ENCODE assay signal across 8 cellular contexts in genomic region chr12:7934560-7935463, GRCh38.
A peak's percentile ranks its signal among the peaks of the same experiment; 100 is the strongest.
DNase-seq lines count a peak whose midpoint lies in the region; FAIRE-seq and TF ChIP-seq lines count a peak whose summit lies in the region.

No MANE protein-coding gene starts in this region.

- in situ Hi-C loops in HAP-1 (cut with MboI; ENCODE audit: low sequenced_read_pairs): no loop called here

- H3K27ac ChIP-seq in ACC112 (ENCODE audit: low read depth, low read length) (peak overlapping the region; percentile 80), duodenal mucosa (ENCODE audit: low read depth, low read length) (peak overlapping the region; percentile 70), muscle layer of duodenum (ENCODE audit: low read length) (peak overlapping the region; percentile 94)

- H3K27me3 ChIP-seq in ACC112 (ENCODE audit: insufficient read depth, low read length) (no peaks in the 10 kb centered on the region), HAP-1 (ENCODE audit: low read depth) (no peaks in the 10 kb centered on the region), duodenal mucosa (ENCODE audit: control insufficient read depth in 1 of 2, insufficient read depth in 2 of 2, low read length in 2 of 2) (no peaks in the 10 kb centered on the region), muscle layer of duodenum (ENCODE audit: low read depth, low read length) (no peaks in the 10 kb centered on the region)

- no peak for FAIRE-seq in urothelium cell line (lab: Jason Lieb, UNC)

- H3K9ac ChIP-seq in duodenal mucosa (ENCODE audit: low read depth in 1 of 2, low read length in 2 of 2): peak overlapping the region; percentile 69 to 92

- DNase-seq in HAP-1 (ENCODE audit: low spot score in 2 of 2) (no peak), GM20000 (ENCODE audit: low spot score) (no peak), DMS 273 treated with DMSO at 0.1 percent for 48 hours (lab: John Stamatoyannopoulos, UW) (no peak), HCEC 1CT (no peak), urothelium cell line (ENCODE audit: low spot score) (no peak)

- H2AFZ ChIP-seq in ACC112 (ENCODE audit: low read length, unreplicated experiment): no peak overlapping the region

- TF ChIP-seq CTCF in GM20000 (IDR thresholded peaks at IDR 0.05; ENCODE audit: extremely low read depth, missing control alignments): no peak

- H3K4me3 ChIP-seq in ACC112 (ENCODE audit: low read depth, low read length) (peak overlapping the region; percentile 97), HAP-1 (peak overlapping the region; percentile 34), duodenal mucosa (ENCODE audit: low read depth in 1 of 2, low read length in 2 of 2) (peak overlapping the region; percentile 76 to 78), muscle layer of duodenum (ENCODE audit: low read depth in 1 of 2, low read length in 2 of 2) (peak overlapping the region; percentile 76 to 84)

- peaks cover 18% of the 10 kb centered on the region for H3K36me3 ChIP-seq in ACC112 (ENCODE audit: insufficient read depth, low read length)
- no peaks in the 10 kb centered on the region; the same call in 1 of the 2 replicates for H3K36me3 ChIP-seq in HAP-1 (replicated peaks)
- H3K36me3 ChIP-seq in duodenal mucosa (ENCODE audit: control insufficient read depth in 1 of 2, insufficient read depth in 2 of 2, low read length in 2 of 2): peaks cover 0 to 10% of the 10 kb centered on the region in 2 donors
- H3K36me3 ChIP-seq in muscle layer of duodenum (ENCODE audit: control insufficient read depth in 1 of 2, insufficient read depth in 2 of 2, low read length in 2 of 2): peaks cover 5 to 15% of the 10 kb centered on the region in 2 donors

- H3K4me1 ChIP-seq in ACC112 (ENCODE audit: control insufficient read depth, insufficient read depth, low read length, unreplicated experiment) (peaks cover 15% of the 10 kb centered on the region), HAP-1 (peaks cover 14% of the 10 kb centered on the region), duodenal mucosa (ENCODE audit: control insufficient read depth in 1 of 2, insufficient read depth in 2 of 2, low read length in 2 of 2) (peaks cover 0 to 8% of the 10 kb centered on the region in 2 donors), muscle layer of duodenum (ENCODE audit: control insufficient read depth in 1 of 2, insufficient read depth in 2 of 2, low read length in 2 of 2) (peaks cover 0 to 4% of the 10 kb centered on the region in 2 donors)

- H3K9me3 ChIP-seq in HAP-1: no peaks in the 10 kb centered on the region
- H3K9me3 ChIP-seq in duodenal mucosa (ENCODE audit: control insufficient read depth in 1 of 2, low read length in 2 of 2): no peaks in the 10 kb centered on the region
- no peaks in the 10 kb centered on the region for H3K9me3 ChIP-seq in muscle layer of duodenum (ENCODE audit: control insufficient read depth in 1 of 2, low read length in 2 of 2)

- peaks cover 51% of the 10 kb centered on the region for H3K79me2 ChIP-seq in ACC112 (ENCODE audit: control insufficient read depth, insufficient read depth, low read length, unreplicated experiment)

Comparison
In these comparisons a context has a peak if more than half of its experiments do, and no peak if none do; other contexts are left out.
1. H3K4me3 ChIP-seq: peak in every context shown above with its lines; median percentile 97 in ACC112; 80 in muscle layer of duodenum; 77 in duodenal mucosa; 34 in HAP-1.